In genomic region chr20:40689100-40689942, GRCh38 we compare ENCODE assay signal across 1 cellular context.
A peak's percentile ranks its signal among the peaks of the same experiment; 100 is the strongest.
TF ChIP-seq lines count a peak whose summit lies in the region.

TSS of gene MAFB (minus strand) at chr20:40689236. CDS start at chr20:40688850, 386 bp downstream.

TF ChIP-seq in HepG2, 621 proteins besides CTCF, POLR2A, EP300 and RAD21 (continued from another document and continues in another):
- 0 out of 2 replicates have a peak, but pooled peaks have one; percentile 22 for TF ChIP-seq ZNF503 (CRISPR knock-in tag; IDR thresholded peaks at IDR 0.05)
- no peak for TF ChIP-seq ZNF101 (CRISPR knock-in tag; IDR thresholded peaks at IDR 0.05; ENCODE audit: borderline replicate concordance, low read depth)
- no peak for TF ChIP-seq SOX6 (IDR thresholded peaks at IDR 0.05)
- TF ChIP-seq SOX6 (CRISPR knock-in tag; IDR thresholded peaks at IDR 0.05) = no peak
- TF ChIP-seq ZNF138 (CRISPR knock-in tag; IDR thresholded peaks at IDR 0.05; ENCODE audit: low read depth) = no peak
- no peak for TF ChIP-seq IKZF1 (IDR thresholded peaks at IDR 0.05)
- no peak for TF ChIP-seq ZNF354B (CRISPR knock-in tag; IDR thresholded peaks at IDR 0.05)
- TF ChIP-seq GPBP1L1 (CRISPR knock-in tag; IDR thresholded peaks at IDR 0.05) = no peak
- TF ChIP-seq ELF3 (CRISPR knock-in tag; IDR thresholded peaks at IDR 0.05) = no peak; the same call in 1 of the 2 replicates
- TF ChIP-seq GATAD1 (CRISPR knock-in tag; IDR thresholded peaks at IDR 0.05) = no peak
- no peak for TF ChIP-seq ZNF256 (CRISPR knock-in tag; conservative IDR thresholded peaks at IDR 0.05)
- TF ChIP-seq CBX5 (CRISPR knock-in tag; IDR thresholded peaks at IDR 0.05; ENCODE audit: borderline replicate concordance) = no peak
- TF ChIP-seq SNAPC5 (CRISPR knock-in tag; IDR thresholded peaks at IDR 0.05; ENCODE audit: borderline replicate concordance) = no peak
- peak; percentile 23; the same call in 1 of the 2 replicates for TF ChIP-seq RFXAP (CRISPR knock-in tag; IDR thresholded peaks at IDR 0.05; ENCODE audit: borderline replicate concordance)
- no peak for TF ChIP-seq SCMH1 (CRISPR knock-in tag; IDR thresholded peaks at IDR 0.05; ENCODE audit: borderline replicate concordance)
- 0 out of 2 replicates have a peak, but pooled peaks have one; percentile 22 for TF ChIP-seq ETV6 (CRISPR knock-in tag; conservative IDR thresholded peaks at IDR 0.05)
- TF ChIP-seq MED8 (CRISPR knock-in tag; IDR thresholded peaks at IDR 0.05; ENCODE audit: insufficient replicate concordance) = peak; percentile 18
- 0 out of 2 replicates have a peak, but pooled peaks have one; percentile 1 for TF ChIP-seq ZGPAT (CRISPR knock-in tag; IDR thresholded peaks at IDR 0.05)
- TF ChIP-seq HIC2 (CRISPR knock-in tag; IDR thresholded peaks at IDR 0.05; ENCODE audit: low read depth) = no peak
- TF ChIP-seq TBX2 (CRISPR knock-in tag; IDR thresholded peaks at IDR 0.05; ENCODE audit: borderline replicate concordance) = no peak
- no peak for TF ChIP-seq ARNTL (CRISPR knock-in tag; IDR thresholded peaks at IDR 0.05)
- no peak; the same call in 1 of the 2 replicates for TF ChIP-seq IKZF5 (CRISPR knock-in tag; IDR thresholded peaks at IDR 0.05)
- no peak for TF ChIP-seq ZFAT (CRISPR knock-in tag; conservative IDR thresholded peaks at IDR 0.05)
- peak; percentile 80 for TF ChIP-seq TAF1 (CRISPR knock-in tag; IDR thresholded peaks at IDR 0.05)
- no peak for TF ChIP-seq ZNF883 (CRISPR knock-in tag; IDR thresholded peaks at IDR 0.05; ENCODE audit: not compliant biosample characterization)
- TF ChIP-seq ZNF576 (CRISPR knock-in tag; IDR thresholded peaks at IDR 0.05) = no peak
- TF ChIP-seq ZNF720 (CRISPR knock-in tag; IDR thresholded peaks at IDR 0.05) = no peak
- TF ChIP-seq SP4 (CRISPR knock-in tag; IDR thresholded peaks at IDR 0.05) = peak; percentile 64; the same call in 1 of the 2 replicates
- TF ChIP-seq ZNF580 (CRISPR knock-in tag; IDR thresholded peaks at IDR 0.05; ENCODE audit: borderline replicate concordance, low read depth) = no peak
- TF ChIP-seq LRRFIP1 (CRISPR knock-in tag; conservative IDR thresholded peaks at IDR 0.05) = no peak
- TF ChIP-seq ZNF530 (CRISPR knock-in tag; IDR thresholded peaks at IDR 0.05; ENCODE audit: low read depth) = no peak
- no peak for TF ChIP-seq MAFK (conservative IDR thresholded peaks at IDR 0.05 in 1 of 2, IDR thresholded peaks at IDR 0.05 in 1 of 2; ENCODE audit: low read length in 2 of 2)
- peak; percentile 81 for TF ChIP-seq RBFOX2 (IDR thresholded peaks at IDR 0.05; ENCODE audit: low read depth, low read length)
- TF ChIP-seq ZNF605 (CRISPR knock-in tag; IDR thresholded peaks at IDR 0.05) = no peak
- TF ChIP-seq TAF15 (IDR thresholded peaks at IDR 0.05; ENCODE audit: low read depth, low read length, poor library complexity, severe bottlenecking) = peak; percentile 16
- TF ChIP-seq ZNF83 (CRISPR knock-in tag; IDR thresholded peaks at IDR 0.05; ENCODE audit: borderline replicate concordance) = no peak
- no peak for TF ChIP-seq JARID2 (CRISPR knock-in tag; IDR thresholded peaks at IDR 0.05; ENCODE audit: insufficient replicate concordance)
- no peak for TF ChIP-seq HNRNPL (IDR thresholded peaks at IDR 0.05; ENCODE audit: low read depth, low read length)
- TF ChIP-seq NR0B2 (CRISPR knock-in tag; IDR thresholded peaks at IDR 0.05) = peak; percentile 54; the same call in 1 of the 2 replicates
- no peak for TF ChIP-seq ZSCAN29 (CRISPR knock-in tag; conservative IDR thresholded peaks at IDR 0.05)
- TF ChIP-seq ZFP91 (CRISPR knock-in tag; IDR thresholded peaks at IDR 0.05; ENCODE audit: borderline replicate concordance) = no peak
- peak; percentile 76 for TF ChIP-seq DRAP1 (CRISPR knock-in tag; IDR thresholded peaks at IDR 0.05)
- TF ChIP-seq RNF219 (CRISPR knock-in tag; IDR thresholded peaks at IDR 0.05) = no peak
- no peak for TF ChIP-seq ZFP90 (CRISPR knock-in tag; IDR thresholded peaks at IDR 0.05; ENCODE audit: borderline replicate concordance)
- TF ChIP-seq HOXA7 (CRISPR knock-in tag; IDR thresholded peaks at IDR 0.05) = no peak
- no peak for TF ChIP-seq BRF2 (CRISPR knock-in tag; IDR thresholded peaks at IDR 0.05)
- peak; percentile 56; the same call in 1 of the 2 replicates for TF ChIP-seq ZBTB7B (CRISPR knock-in tag; IDR thresholded peaks at IDR 0.05)
- TF ChIP-seq ZNF160 (CRISPR knock-in tag; IDR thresholded peaks at IDR 0.05) = peak; percentile 24
- no peak for TF ChIP-seq ZNF841 (CRISPR knock-in tag; IDR thresholded peaks at IDR 0.05; ENCODE audit: borderline replicate concordance)
